13 cellular contexts compared by ENCODE assay signal in the genomic region with DNA sequence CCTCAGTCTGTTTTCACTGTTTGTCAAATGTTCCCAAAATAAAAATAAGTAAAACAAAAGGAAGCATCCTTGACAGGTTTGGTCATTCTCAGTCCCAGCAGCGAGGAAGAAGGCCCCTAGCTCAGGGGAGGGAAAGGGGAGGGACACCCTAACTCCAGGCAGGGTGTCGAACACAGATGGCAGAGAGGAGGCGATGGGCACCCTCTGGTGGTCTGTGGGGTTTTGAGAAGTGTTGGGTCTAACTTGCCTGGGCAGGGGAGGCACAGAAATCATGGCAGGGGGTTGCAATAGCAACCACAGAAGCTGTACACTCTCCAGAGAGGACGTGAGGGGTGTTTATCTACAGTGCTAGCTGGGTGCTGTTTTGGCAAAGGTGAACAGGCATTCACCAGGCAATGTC.
DNase-seq lines count a peak whose midpoint lies in the region; ATAC-seq and TF ChIP-seq lines count a peak whose summit lies in the region.
"Had no signal": no experiment of that assay in that cellular context is flagged by ENCODE, and none has a peak within 500 bp of the region (broad histone marks: within the 10 kb centered on the region; RNA-seq: fewer than 3 reads in every experiment).

No MANE protein-coding gene starts in this region.

- peak; percentile 9 for TF ChIP-seq CTCF in hepatocyte (IDR thresholded peaks at IDR 0.05; ENCODE audit: poor library complexity)

- H3K4me1 ChIP-seq in hepatocyte (ENCODE audit: insufficient read depth) = no peaks in the 10 kb centered on the region
- H3K4me1 ChIP-seq: Peyer's patch had no signal

- WGBS in hepatocyte (ENCODE audit: low lambda C conversion rate, missing lambda C conversion rate) = 52% methylated on average over 4 of the region's 4 CpGs

- H3K27ac ChIP-seq in hepatocyte = no peak overlapping the region
- H3K27ac ChIP-seq: Peyer's patch had no signal

- CTCF ChIA-PET in activated CD4-positive, alpha-beta memory T cell treated with anti-CD3 and anti-CD28 coated beads for 36 hours (lab: Charles Lee) = interaction anchor here (0.8 to 2.6 kb wide), 2 partner anchors 233 to 235 kb away, joined by 3 to 15 read pairs; no protein-coding TSS in a partner anchor
- CTCF ChIA-PET in activated CD4-positive, alpha-beta memory T cell treated with anti-CD3 and anti-CD28 coated beads, Interleukin-2, amount 10 ng/mL, durations not matched to agents 7 days and 5 days (lab: Charles Lee) = no interaction called here

- peaks cover 2% of the 10 kb centered on the region for H3K27me3 ChIP-seq in hepatocyte
- H3K27me3 ChIP-seq: Peyer's patch had no signal

- no peaks in the 10 kb centered on the region for H3K9me2 ChIP-seq in hepatocyte (replicated peaks; ENCODE audit: insufficient read depth)

- intact Hi-C loops in activated CD4-positive, alpha-beta memory T cell treated with anti-CD3 and anti-CD28 coated beads for 36 hours (cut with micrococcal nuclease) = no loop called here

- no peaks in the 10 kb centered on the region for H3K9me3 Mint-ChIP-seq in activated CD4-positive, alpha-beta memory T cell treated with anti-CD3 and anti-CD28 coated beads for 36 hours
- no peaks in the 10 kb centered on the region for H3K9me3 Mint-ChIP-seq in activated CD4-positive, alpha-beta memory T cell treated with anti-CD3 and anti-CD28 coated beads, Interleukin-2, amount 10 ng/mL, durations not matched to agents 7 days and 5 days
- no peaks in the 10 kb centered on the region for H3K9me3 Mint-ChIP-seq in stimulated activated memory B cell treated with anti-CD40 and anti-IgM and Interleukin-4, amounts not matched to agents 10 μg/mL and 1 μg/mL and 100 μg/mL, for 72 hours
- H3K9me3 Mint-ChIP-seq: activated B cell treated with CpG ODN at 0.5 μM for 24 hours had no signal

- H2AFZ ChIP-seq in hepatocyte = no peak overlapping the region

- no peak overlapping the region for H3K4me3 ChIP-seq in hepatocyte
- H3K4me3 ChIP-seq: Peyer's patch had no signal

- peak; percentile 39 for ATAC-seq in stimulated activated memory B cell treated with anti-CD40 and anti-IgM and Interleukin-4, amounts not matched to agents 10 μg/mL and 1 μg/mL and 100 μg/mL, for 72 hours
- ATAC-seq in GM21360 (IDR thresholded peaks at IDR 0.05; ENCODE audit: unreplicated experiment) = no peak
- ATAC-seq in HG02798 (IDR thresholded peaks at IDR 0.05; ENCODE audit: poor library complexity, unreplicated experiment) = no peak

- no peaks in the 10 kb centered on the region for H3K79me2 ChIP-seq in hepatocyte

- H3K27ac Mint-ChIP-seq in activated CD4-positive, alpha-beta memory T cell treated with anti-CD3 and anti-CD28 coated beads for 36 hours = no peak overlapping the region
- H3K27ac Mint-ChIP-seq in activated CD4-positive, alpha-beta memory T cell treated with anti-CD3 and anti-CD28 coated beads, Interleukin-2, amount 10 ng/mL, durations not matched to agents 7 days and 5 days = no peak overlapping the region
- H3K27ac Mint-ChIP-seq in stimulated activated memory B cell treated with anti-CD40 and anti-IgM and Interleukin-4, amounts not matched to agents 10 μg/mL and 1 μg/mL and 100 μg/mL, for 72 hours = no peak overlapping the region
- H3K27ac Mint-ChIP-seq: activated B cell treated with CpG ODN at 0.5 μM for 24 hours had no signal

- H3K4me1 Mint-ChIP-seq in activated CD4-positive, alpha-beta memory T cell treated with anti-CD3 and anti-CD28 coated beads for 36 hours (ENCODE audit: low read depth) = no peaks in the 10 kb centered on the region
- H3K4me1 Mint-ChIP-seq in activated CD4-positive, alpha-beta memory T cell treated with anti-CD3 and anti-CD28 coated beads, Interleukin-2, amount 10 ng/mL, durations not matched to agents 7 days and 5 days = no peaks in the 10 kb centered on the region
- H3K4me1 Mint-ChIP-seq in stimulated activated memory B cell treated with anti-CD40 and anti-IgM and Interleukin-4, amounts not matched to agents 10 μg/mL and 1 μg/mL and 100 μg/mL, for 72 hours = no peaks in the 10 kb centered on the region
- H3K4me1 Mint-ChIP-seq: activated B cell treated with CpG ODN at 0.5 μM for 24 hours had no signal

- no peaks in the 10 kb centered on the region for H3K36me3 Mint-ChIP-seq in activated CD4-positive, alpha-beta memory T cell treated with anti-CD3 and anti-CD28 coated beads for 36 hours
- H3K36me3 Mint-ChIP-seq in activated CD4-positive, alpha-beta memory T cell treated with anti-CD3 and anti-CD28 coated beads, Interleukin-2, amount 10 ng/mL, durations not matched to agents 7 days and 5 days (ENCODE audit: low read depth) = no peaks in the 10 kb centered on the region
- H3K36me3 Mint-ChIP-seq in stimulated activated memory B cell treated with anti-CD40 and anti-IgM and Interleukin-4, amounts not matched to agents 10 μg/mL and 1 μg/mL and 100 μg/mL, for 72 hours = no peaks in the 10 kb centered on the region

- H3K27me3 Mint-ChIP-seq in activated CD4-positive, alpha-beta memory T cell treated with anti-CD3 and anti-CD28 coated beads for 36 hours = peaks cover 2% of the 10 kb centered on the region
- no peaks in the 10 kb centered on the region for H3K27me3 Mint-ChIP-seq in activated CD4-positive, alpha-beta memory T cell treated with anti-CD3 and anti-CD28 coated beads, Interleukin-2, amount 10 ng/mL, durations not matched to agents 7 days and 5 days
- no peaks in the 10 kb centered on the region for H3K27me3 Mint-ChIP-seq in stimulated activated memory B cell treated with anti-CD40 and anti-IgM and Interleukin-4, amounts not matched to agents 10 μg/mL and 1 μg/mL and 100 μg/mL, for 72 hours

- no peak overlapping the region for H3K4me2 ChIP-seq in hepatocyte

- H4K20me1 ChIP-seq in hepatocyte (ENCODE audit: insufficient read depth, poor library complexity, severe bottlenecking) = no peaks in the 10 kb centered on the region

- peak; percentile 28 for DNase-seq in activated CD4-positive, alpha-beta memory T cell treated with anti-CD3 and anti-CD28 coated beads for 36 hours
- no peak for DNase-seq in activated CD4-positive, alpha-beta memory T cell treated with anti-CD3 and anti-CD28 coated beads, Interleukin-2, amount 10 ng/mL, durations not matched to agents 7 days and 5 days
- DNase-seq in activated CD4-positive, alpha-beta T cell treated with anti-CD3 and anti-CD28 coated beads, Interleukin-2, amount 50 U/mL, for 1 hour = peak; percentile 1
- no peak for DNase-seq in hepatocyte (ENCODE audit: low spot score)
- no peak for DNase-seq in NK-92 treated with Interleukin-12 subunit alpha and Interleukin-12 subunit beta, amount 100 ng/mL, for 24 hours (lab: John Stamatoyannopoulos, UW)
- DNase-seq: activated B cell treated with CpG ODN at 0.5 μM for 24 hours, amniotic stem cell, GDM1, NCI-H1930, Peyer's patch had no signal

- no peaks in the 10 kb centered on the region for H3K9me3 ChIP-seq in hepatocyte (ENCODE audit: low read depth)
- H3K9me3 ChIP-seq: Peyer's patch had no signal

- H3K36me3 ChIP-seq in hepatocyte (replicated peaks; ENCODE audit: insufficient read depth, low read depth) = no peaks in the 10 kb centered on the region
- H3K36me3 ChIP-seq: Peyer's patch had no signal

- no peak overlapping the region for H3K4me3 Mint-ChIP-seq in activated CD4-positive, alpha-beta memory T cell treated with anti-CD3 and anti-CD28 coated beads for 36 hours
- no peak overlapping the region for H3K4me3 Mint-ChIP-seq in activated CD4-positive, alpha-beta memory T cell treated with anti-CD3 and anti-CD28 coated beads, Interleukin-2, amount 10 ng/mL, durations not matched to agents 7 days and 5 days
- H3K4me3 Mint-ChIP-seq in stimulated activated memory B cell treated with anti-CD40 and anti-IgM and Interleukin-4, amounts not matched to agents 10 μg/mL and 1 μg/mL and 100 μg/mL, for 72 hours = no peak overlapping the region
- H3K4me3 Mint-ChIP-seq: activated B cell treated with CpG ODN at 0.5 μM for 24 hours had no signal

- POLR2A ChIA-PET in activated CD4-positive, alpha-beta memory T cell treated with anti-CD3 and anti-CD28 coated beads for 36 hours (lab: Charles Lee) = no interaction called here
- POLR2A ChIA-PET in activated CD4-positive, alpha-beta memory T cell treated with anti-CD3 and anti-CD28 coated beads, Interleukin-2, amount 10 ng/mL, durations not matched to agents 7 days and 5 days (lab: Charles Lee) = no interaction called here

Comparison
In these comparisons a context has a peak if more than half of its experiments do, and no peak if none do; other contexts are left out.
1. DNase-seq: peak in activated CD4-positive, alpha-beta memory T cell treated with anti-CD3 and anti-CD28 coated beads for 36 hours (single experiment) and activated CD4-positive, alpha-beta T cell treated with anti-CD3 and anti-CD28 coated beads, Interleukin-2, amount 50 U/mL, for 1 hour (single experiment); none in activated CD4-positive, alpha-beta memory T cell treated with anti-CD3 and anti-CD28 coated beads, Interleukin-2, amount 10 ng/mL, durations not matched to agents 7 days and 5 days (single experiment), hepatocyte (single experiment) and NK-92 treated with Interleukin-12 subunit alpha and Interleukin-12 subunit beta, amount 100 ng/mL, for 24 hours (single experiment).